ENCODE assay signal across 32 cellular contexts in genomic region chr6:25350593-25350992, GRCh38.
"Had no signal": no experiment of that assay in that cellular context is flagged by ENCODE, and none has a peak within 500 bp of the region (broad histone marks: within the 10 kb centered on the region; RNA-seq: fewer than 3 reads in every experiment).

No MANE protein-coding gene starts in this region.

- H3K36me3 Mint-ChIP-seq: activated CD4-positive, alpha-beta memory T cell treated with anti-CD3 and anti-CD28 coated beads for 36 hours; immature natural killer cell; stimulated activated naive B cell treated with anti-CD40 and anti-IgM and Interleukin-4, amounts not matched to agents 10 μg/mL and 1 μg/mL and 100 μg/mL, for 72 hours had no signal

- H3K9me3 ChIP-seq: colonic mucosa, heart left ventricle, psoas muscle, sigmoid colon, stomach, tibial artery, upper lobe of right lung had no signal

- H3K36me3 ChIP-seq: colonic mucosa, heart left ventricle, sigmoid colon, stomach, tibial artery, upper lobe of right lung had no signal

- H3K9me3 Mint-ChIP-seq: activated CD4-positive, alpha-beta memory T cell treated with anti-CD3 and anti-CD28 coated beads for 36 hours; activated CD4-positive, alpha-beta T cell treated with anti-CD3 and anti-CD28 coated beads, Interleukin-2, amount 10 ng/mL, durations not matched to agents 24 days and 14 days; immature natural killer cell; naive thymus-derived CD4-positive, alpha-beta T cell; neural crest cell; stimulated activated naive B cell treated with anti-CD40 and anti-IgM and Interleukin-4, amounts not matched to agents 10 μg/mL and 1 μg/mL and 100 μg/mL, for 72 hours had no signal

- ATAC-seq: heart left ventricle; naive thymus-derived CD4-positive, alpha-beta T cell; psoas muscle; stimulated activated naive B cell treated with anti-CD40 and anti-IgM and Interleukin-4, amounts not matched to agents 10 μg/mL and 1 μg/mL and 100 μg/mL, for 72 hours; upper lobe of right lung had no signal

- DNase-seq: activated CD4-positive, alpha-beta memory T cell treated with anti-CD3 and anti-CD28 coated beads for 36 hours; activated CD4-positive, alpha-beta T cell treated with anti-CD3 and anti-CD28 coated beads, Interleukin-2, amount 10 ng/mL, durations not matched to agents 24 days and 14 days; activated CD4-positive, CD25-positive, alpha-beta regulatory T cell treated with anti-CD3 and anti-CD28 coated beads, Interleukin-2, amount 50 U/mL, for 72 hours; activated CD8-positive, alpha-beta memory T cell treated with anti-CD3 and anti-CD28 coated beads, Interleukin-2, amount 50 U/mL, for 4 hours; activated gamma-delta T cell treated with Interleukin-2 at 50 U/mL for 16 hours; activated naive CD4-positive, alpha-beta T cell treated with anti-CD3 and anti-CD28 coated beads, Interleukin-2, amount 50 U/mL, for 16 hours; activated T-cell treated with anti-CD3 and anti-CD28 coated beads, Interleukin-2, amount 50 U/mL, for 1 hour; amygdala; colonic mucosa; dorsolateral prefrontal cortex; effector memory CD4-positive, alpha-beta T cell; erythroblast; foreskin fibroblast; heart left ventricle; hypothalamus; immature natural killer cell; kidney; left colon; mammary epithelial cell; naive thymus-derived CD4-positive, alpha-beta T cell; nucleus accumbens; psoas muscle; sigmoid colon; stimulated activated CD4-positive, alpha-beta T cell treated with anti-CD3 and anti-CD28 coated beads, Interleukin-15, amount 100 ng/mL, for 24 hours; stimulated activated CD4-positive, alpha-beta T cell treated with anti-CD3 and anti-CD28 coated beads, Interleukin-2, amount 100 ng/mL, for 24 hours; stimulated activated naive B cell treated with anti-CD40 and anti-IgM and Interleukin-4, amounts not matched to agents 10 μg/mL and 1 μg/mL and 100 μg/mL, for 72 hours; stomach; T-helper 2 cell; tibial artery; upper lobe of right lung had no signal

- H2AFZ ChIP-seq: parathyroid adenoma had no signal

- H3K27ac Mint-ChIP-seq: activated CD4-positive, alpha-beta memory T cell treated with anti-CD3 and anti-CD28 coated beads for 36 hours; activated CD4-positive, alpha-beta T cell treated with anti-CD3 and anti-CD28 coated beads, Interleukin-2, amount 10 ng/mL, durations not matched to agents 24 days and 14 days; immature natural killer cell; stimulated activated naive B cell treated with anti-CD40 and anti-IgM and Interleukin-4, amounts not matched to agents 10 μg/mL and 1 μg/mL and 100 μg/mL, for 72 hours had no signal

- H3K4me1 Mint-ChIP-seq: activated CD4-positive, alpha-beta T cell treated with anti-CD3 and anti-CD28 coated beads, Interleukin-2, amount 10 ng/mL, durations not matched to agents 24 days and 14 days; immature natural killer cell; stimulated activated naive B cell treated with anti-CD40 and anti-IgM and Interleukin-4, amounts not matched to agents 10 μg/mL and 1 μg/mL and 100 μg/mL, for 72 hours had no signal

- H3K27me3 Mint-ChIP-seq: activated CD4-positive, alpha-beta memory T cell treated with anti-CD3 and anti-CD28 coated beads for 36 hours; activated CD4-positive, alpha-beta T cell treated with anti-CD3 and anti-CD28 coated beads, Interleukin-2, amount 10 ng/mL, durations not matched to agents 24 days and 14 days; naive thymus-derived CD4-positive, alpha-beta T cell; stimulated activated naive B cell treated with anti-CD40 and anti-IgM and Interleukin-4, amounts not matched to agents 10 μg/mL and 1 μg/mL and 100 μg/mL, for 72 hours had no signal

- H3K4me3 Mint-ChIP-seq: activated CD4-positive, alpha-beta memory T cell treated with anti-CD3 and anti-CD28 coated beads for 36 hours; activated CD4-positive, alpha-beta T cell treated with anti-CD3 and anti-CD28 coated beads, Interleukin-2, amount 10 ng/mL, durations not matched to agents 24 days and 14 days; immature natural killer cell; naive thymus-derived CD4-positive, alpha-beta T cell; neural crest cell; stimulated activated naive B cell treated with anti-CD40 and anti-IgM and Interleukin-4, amounts not matched to agents 10 μg/mL and 1 μg/mL and 100 μg/mL, for 72 hours had no signal

- H3K79me2 ChIP-seq: parathyroid adenoma had no signal

- H3K9ac ChIP-seq: parathyroid adenoma had no signal

- H3K4me3 ChIP-seq: colonic mucosa, dorsolateral prefrontal cortex, heart left ventricle, psoas muscle, sigmoid colon, stomach, tibial artery, upper lobe of right lung had no signal

- H3K4me1 ChIP-seq: colonic mucosa, psoas muscle, sigmoid colon had no signal

- H3K27me3 ChIP-seq: colonic mucosa, heart left ventricle, sigmoid colon, stomach, tibial artery, upper lobe of right lung had no signal

- H3K27ac ChIP-seq: colonic mucosa, dorsolateral prefrontal cortex, heart left ventricle, parathyroid adenoma, psoas muscle, sigmoid colon, stomach, upper lobe of right lung had no signal
